8 cellular contexts compared by ENCODE assay signal in the genomic region with DNA sequence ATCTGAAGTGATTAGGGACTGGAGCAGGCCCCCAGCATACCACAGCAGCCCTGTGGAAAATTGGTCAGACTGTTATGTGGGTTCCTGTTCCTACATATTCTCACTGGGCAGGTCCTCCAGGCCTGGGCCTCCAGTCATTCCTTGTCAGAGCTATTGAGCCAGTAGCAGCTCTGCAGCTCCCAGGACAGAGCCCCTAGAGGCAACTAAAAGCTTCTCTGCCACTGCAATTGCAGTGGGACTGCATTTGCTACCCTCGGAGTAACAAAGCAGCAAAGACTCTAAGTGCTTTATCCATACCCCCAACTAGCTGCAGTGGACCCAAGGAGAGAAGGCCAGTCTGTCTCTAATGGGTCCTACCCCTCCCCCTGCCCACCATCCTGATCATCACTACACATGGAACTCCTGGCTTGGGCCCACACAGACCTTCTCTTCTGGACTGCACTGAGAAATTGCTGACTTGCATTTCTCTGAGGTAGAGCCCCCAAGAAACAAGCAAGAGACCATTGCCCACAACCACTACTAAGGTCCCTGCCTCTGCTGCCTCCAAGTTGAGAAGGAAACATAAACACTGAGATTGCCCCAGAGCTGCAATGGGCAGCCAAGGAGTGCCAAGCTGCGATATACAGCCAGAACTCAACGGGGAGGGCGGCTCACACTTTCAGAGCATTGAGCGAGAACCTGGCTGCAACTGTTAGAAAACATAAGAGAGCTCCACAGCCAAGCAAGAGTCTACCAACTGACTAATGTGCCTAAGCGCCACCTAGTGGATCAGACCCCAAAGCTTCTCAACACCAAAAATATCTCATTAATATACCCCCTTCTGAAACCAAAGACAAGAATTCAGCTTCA.
A peak's percentile ranks its signal among the peaks of the same experiment; 100 is the strongest.
DNase-seq lines count a peak whose midpoint lies in the region; ATAC-seq and TF ChIP-seq lines count a peak whose summit lies in the region.

No MANE protein-coding gene starts in this region.

- H3K36me3 ChIP-seq in left ventricle myocardium inferior: no peaks in the 10 kb centered on the region
- H3K36me3 ChIP-seq in right atrium auricular region: no peaks in the 10 kb centered on the region
- no peaks in the 10 kb centered on the region for H3K36me3 ChIP-seq in H7 (replicated peaks; ENCODE audit: control insufficient read depth, insufficient read depth, low read length)

- ATAC-seq in foreskin keratinocyte: peak; percentile 90

- H3K27me3 ChIP-seq in left ventricle myocardium inferior (ENCODE audit: low read depth): no peaks in the 10 kb centered on the region
- no peaks in the 10 kb centered on the region for H3K27me3 ChIP-seq in right atrium auricular region
- H3K27me3 ChIP-seq in H7 (ENCODE audit: control insufficient read depth, insufficient read depth, low read length): no peaks in the 10 kb centered on the region
- H3K27me3 ChIP-seq in foreskin keratinocyte: no peaks in the 10 kb centered on the region

- H3K9me3 ChIP-seq in left ventricle myocardium inferior (replicated peaks) (peaks cover 21% of the 10 kb centered on the region), right atrium auricular region (no peaks in the 10 kb centered on the region)

- TF ChIP-seq CTCF in left ventricle myocardium inferior (IDR thresholded peaks at IDR 0.05; ENCODE audit: borderline replicate concordance) (peak; percentile 26), right atrium auricular region (IDR thresholded peaks at IDR 0.05) (no peak), RWPE1 (conservative IDR thresholded peaks at IDR 0.05; ENCODE audit: low read depth) (peak; percentile 32; the same call in 1 of the 2 replicates), foreskin keratinocyte (conservative IDR thresholded peaks at IDR 0.05) (peak; percentile 75)

- no peak for DNase-seq in left ventricle myocardium inferior
- DNase-seq in right atrium auricular region (ENCODE audit: low spot score): no peak
- DNase-seq in H7: peak; percentile 1
- DNase-seq in KBM-7: peak; percentile 78
- DNase-seq in RWPE1 (ENCODE audit: low spot score): peak; percentile 21
- DNase-seq in foreskin keratinocyte: peak in 1 of 2 donors; percentile 36
- DNase-seq in stimulated activated CD8-positive, alpha-beta memory T cell treated with anti-CD3 and anti-CD28 coated beads, Interleukin-4, amount 100 ng/mL, for 48 hours: peak; percentile 26
- no peak for DNase-seq in NCI-H2227 treated with DMSO at 0.1 percent for 48 hours (lab: John Stamatoyannopoulos, UW)

- H3K4me3 ChIP-seq in left ventricle myocardium inferior (no peak overlapping the region), right atrium auricular region (no peak overlapping the region), H7 (ENCODE audit: insufficient read depth, low read depth, low read length) (no peak overlapping the region)

- in situ Hi-C loops in KBM-7 (cut with MboI; ENCODE audit: low pct_unique_long_range_greater_than_20kb, low sequenced_read_pairs): no loop called here

- H3K27ac ChIP-seq in left ventricle myocardium inferior (replicated peaks) (no peak overlapping the region), right atrium auricular region (no peak overlapping the region), RWPE1 (no peak overlapping the region), foreskin keratinocyte (no peak overlapping the region)

- CTCF ChIA-PET in RWPE1 (lab: Yijun Ruan, JAX): interaction anchor here (0.6 to 0.8 kb wide), 4 partner anchors 17 to 756 kb away, joined by 3 read pairs; no protein-coding TSS in a partner anchor

- intact Hi-C loops in left ventricle myocardium inferior (cut with micrococcal nuclease): no loop called here

- H3K4me1 ChIP-seq in left ventricle myocardium inferior: no peaks in the 10 kb centered on the region
- H3K4me1 ChIP-seq in right atrium auricular region: no peaks in the 10 kb centered on the region
- H3K4me1 ChIP-seq in foreskin keratinocyte: no peaks in the 10 kb centered on the region

- POLR2A ChIA-PET in RWPE1 (lab: Yijun Ruan, JAX; ENCODE audit: low non-redundant PET): no interaction called here

Comparison
In these comparisons a context has a peak if more than half of its experiments do, and no peak if none do; other contexts are left out.
1. CTCF ChIP-seq: peak in left ventricle myocardium inferior (single experiment), RWPE1 (single experiment) and foreskin keratinocyte (single experiment); none in right atrium auricular region (0 of 2).
2. DNase-seq: peak in H7 (single experiment), KBM-7 (single experiment), RWPE1 (single experiment) and stimulated activated CD8-positive, alpha-beta memory T cell treated with anti-CD3 and anti-CD28 coated beads, Interleukin-4, amount 100 ng/mL, for 48 hours (single experiment); none in left ventricle myocardium inferior (single experiment), right atrium auricular region (single experiment) and NCI-H2227 treated with DMSO at 0.1 percent for 48 hours (single experiment).